10 cellular contexts compared by ENCODE assay signal in the genomic region with DNA sequence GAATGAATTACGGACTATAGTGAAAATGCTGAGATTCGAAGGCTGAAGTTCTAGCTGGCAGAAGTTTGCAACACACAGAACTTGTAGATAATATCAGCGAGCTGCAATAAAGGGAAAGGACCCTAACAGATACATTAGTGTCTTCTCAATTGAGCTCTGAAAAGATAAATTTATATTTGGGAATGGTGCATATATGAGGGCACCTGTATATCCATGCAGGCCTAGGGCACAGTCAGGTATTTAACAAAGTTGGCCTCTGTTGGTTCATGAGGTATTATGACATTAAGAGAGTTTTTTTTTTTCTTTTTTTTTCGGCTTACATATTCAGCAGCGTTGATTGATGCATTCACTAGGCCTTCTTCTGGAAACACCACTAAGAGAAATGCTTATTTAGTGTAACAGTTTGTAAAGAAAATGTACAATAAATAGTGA. TPM values are rescaled to one million over a fixed set of nuclear protein-coding genes. Genes with fewer than 3 reads are reported as not detected.
DNase-seq lines count a peak whose midpoint lies in the region; ATAC-seq, FAIRE-seq and TF ChIP-seq lines count a peak whose summit lies in the region.
"Had no signal": no experiment of that assay in that cellular context is flagged by ENCODE, and none has a peak within 500 bp of the region (broad histone marks: within the 10 kb centered on the region; RNA-seq: fewer than 3 reads in every experiment).

No MANE protein-coding gene starts in this region.

- peak; percentile 34 for FAIRE-seq in keratinocyte (lab: Jason Lieb, UNC)

- no peak for TF ChIP-seq CTCF in SK-N-SH (IDR thresholded peaks at IDR 0.05)
- no peak for TF ChIP-seq CTCF in adrenal gland (IDR thresholded peaks at IDR 0.05)
- TF ChIP-seq CTCF in keratinocyte (optimal IDR thresholded peaks at IDR 0.05 in 1 of 3, IDR thresholded peaks at IDR 0.05 in 1 of 3, conservative IDR thresholded peaks at IDR 0.05 in 1 of 3; ENCODE audit: extremely low read depth in 1 of 3, insufficient read depth in 2 of 3, low read length in 3 of 3), result no peak

- ATAC-seq in SK-N-SH treated with all-trans-retinoic acid at 6 μM for 48 hours (no peak), HG03520 (IDR thresholded peaks at IDR 0.05; ENCODE audit: unreplicated experiment) (no peak), GM19023 (IDR thresholded peaks at IDR 0.05; ENCODE audit: unreplicated experiment) (no peak)
- ATAC-seq: sciatic nerve had no signal

- H3K4me3 ChIP-seq in SK-N-SH (ENCODE audit: low read depth in 2 of 2, low read length in 1 of 2) (no peak overlapping the region), adrenal gland (peak overlapping the region in 2 of 4 donors; percentile 74 to 78), keratinocyte (ENCODE audit: control insufficient read depth in 2 of 3, extremely low read depth in 1 of 3, insufficient read depth in 2 of 3, low read depth in 1 of 3, low read length in 3 of 3) (peak overlapping the region; percentile 79 to 91 (median 84))

- no peak for TF ChIP-seq EP300 in SK-N-SH (IDR thresholded peaks at IDR 0.05; ENCODE audit: borderline replicate concordance in 1 of 2, low read depth in 1 of 2, low read length in 1 of 2)

- no peak overlapping the region for H3K9ac ChIP-seq in SK-N-SH
- peak overlapping the region; percentile 92 for H3K9ac ChIP-seq in keratinocyte (ENCODE audit: control insufficient read depth, extremely low read depth, insufficient read depth, low read length)

- no peak for TF ChIP-seq POLR2A in adrenal gland (IDR thresholded peaks at IDR 0.05)

- POLR2A ChIA-PET in SK-N-SH (lab: Yijun Ruan, JAX), result no interaction called here

- H3K79me2 ChIP-seq in SK-N-SH (ENCODE audit: insufficient read depth) (peaks cover 39% of the 10 kb centered on the region), keratinocyte (ENCODE audit: control insufficient read depth, insufficient read depth, low read length) (peaks cover 55% of the 10 kb centered on the region)

- H4K20me1 ChIP-seq in SK-N-SH (ENCODE audit: insufficient read depth) (no peaks in the 10 kb centered on the region), keratinocyte (ENCODE audit: control insufficient read depth, extremely low read depth, insufficient read depth, low read length) (no peaks in the 10 kb centered on the region)

- no peaks in the 10 kb centered on the region for H3K9me1 ChIP-seq in keratinocyte (ENCODE audit: control insufficient read depth, extremely low read depth, insufficient read depth, low read length)

- H3K27ac ChIP-seq in SK-N-SH (ENCODE audit: low read depth in 2 of 2, low read length in 1 of 2) (no peak overlapping the region), adrenal gland (peak overlapping the region; percentile 27 to 98 (median 94)), keratinocyte (ENCODE audit: control insufficient read depth, insufficient read depth, low read length) (peak overlapping the region; percentile 86), substantia nigra (ENCODE audit: low read depth, low read length, poor library complexity, severe bottlenecking) (peak overlapping the region; percentile 90)

- WGBS in SK-N-SH (ENCODE audit: low lambda C conversion rate), result 65% methylated on average over 5 of the region's 5 CpGs
- WGBS in adrenal gland, 4 donors, result 13 to 26% (median 18%) methylated on average over 5 of the region's 5 CpGs

- DNase-seq in SK-N-SH (no peak), adrenal gland (no peak), keratinocyte (ENCODE audit: low read depth, low spot score) (no peak), substantia nigra (lab: John Stamatoyannopoulos, UW) (no peak), COLO668 (lab: John Stamatoyannopoulos, UW; ENCODE audit: unreplicated experiment) (no peak)
- DNase-seq: cortex of kidney had no signal

- no peak overlapping the region for H2AFZ ChIP-seq in SK-N-SH (ENCODE audit: low read depth)
- no peak overlapping the region for H2AFZ ChIP-seq in keratinocyte (ENCODE audit: control insufficient read depth, low read length)

- H3K36me3 ChIP-seq in SK-N-SH (replicated peaks in 1 of 2; ENCODE audit: control insufficient read depth in 1 of 2, insufficient read depth in 2 of 2, low read length in 1 of 2), result peaks cover 12 to 16% of the 10 kb centered on the region in 2 experiments
- H3K36me3 ChIP-seq in adrenal gland (replicated peaks in 1 of 2), result peaks cover 0 to 13% of the 10 kb centered on the region in 2 donors
- peaks cover 3 to 4% of the 10 kb centered on the region in 2 experiments for H3K36me3 ChIP-seq in keratinocyte (ENCODE audit: control insufficient read depth in 2 of 2, extremely low read depth in 1 of 2, insufficient read depth in 2 of 2, low read length in 2 of 2)

- H3K9me2 ChIP-seq in SK-N-SH, result no peaks in the 10 kb centered on the region

- intact Hi-C loops in adrenal gland (cut with DNase I), result loop anchor here (10.0 kb wide), 1 partner anchor 250 kb away; no protein-coding TSS in a partner anchor

- CTCF ChIA-PET in SK-N-SH (lab: Yijun Ruan, JAX), result no interaction called here

- H3K27me3 ChIP-seq in SK-N-SH (ENCODE audit: insufficient read depth), result no peaks in the 10 kb centered on the region
- no peaks in the 10 kb centered on the region for H3K27me3 ChIP-seq in adrenal gland
- no peaks in the 10 kb centered on the region for H3K27me3 ChIP-seq in keratinocyte (ENCODE audit: control insufficient read depth, extremely low read depth, insufficient read depth, low read length)

- no peak for TF ChIP-seq RAD21 in SK-N-SH (IDR thresholded peaks at IDR 0.05; ENCODE audit: low read length)

- H3K9me3 ChIP-seq in SK-N-SH (no peaks in the 10 kb centered on the region), adrenal gland (replicated peaks in 1 of 3) (no peaks in the 10 kb centered on the region), keratinocyte (ENCODE audit: control insufficient read depth, low read depth, low read length) (no peaks in the 10 kb centered on the region)

- H3K4me1 ChIP-seq in SK-N-SH (ENCODE audit: control insufficient read depth in 1 of 2, insufficient read depth in 2 of 2, low read depth in 1 of 2, low read length in 1 of 2) (peaks cover 22 to 24% of the 10 kb centered on the region in 2 experiments), adrenal gland (replicated peaks in 1 of 2) (peaks cover 26 to 69% of the 10 kb centered on the region in 2 donors), keratinocyte (ENCODE audit: control insufficient read depth, extremely low read depth, insufficient read depth, low read length) (peaks cover 30% of the 10 kb centered on the region)

- peak overlapping the region; percentile 73; the same call in 1 of the 2 replicates for H3K4me2 ChIP-seq in SK-N-SH
- H3K4me2 ChIP-seq in keratinocyte (ENCODE audit: control insufficient read depth, extremely low read depth, insufficient read depth, low read depth, low read length), result peak overlapping the region; percentile 93

- peaks cover 25% of the 10 kb centered on the region for H3F3A ChIP-seq in SK-N-SH (replicated peaks; ENCODE audit: insufficient read depth)

- dilution Hi-C loops in keratinocyte (cut with MboI; ENCODE audit: extremely low pct_ligation_motif_present, low sequenced_read_pairs), result no loop called here

TF ChIP-seq in SK-N-SH, 30 proteins besides CTCF, POLR2A, EP300 and RAD21 (continues in another document):
- TF ChIP-seq, protein P1, sequence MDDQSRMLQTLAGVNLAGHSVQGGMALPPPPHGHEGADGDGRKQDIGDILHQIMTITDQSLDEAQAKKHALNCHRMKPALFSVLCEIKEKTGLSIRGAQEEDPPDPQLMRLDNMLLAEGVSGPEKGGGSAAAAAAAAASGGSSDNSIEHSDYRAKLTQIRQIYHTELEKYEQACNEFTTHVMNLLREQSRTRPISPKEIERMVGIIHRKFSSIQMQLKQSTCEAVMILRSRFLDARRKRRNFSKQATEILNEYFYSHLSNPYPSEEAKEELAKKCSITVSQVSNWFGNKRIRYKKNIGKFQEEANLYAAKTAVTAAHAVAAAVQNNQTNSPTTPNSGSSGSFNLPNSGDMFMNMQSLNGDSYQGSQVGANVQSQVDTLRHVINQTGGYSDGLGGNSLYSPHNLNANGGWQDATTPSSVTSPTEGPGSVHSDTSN (IDR thresholded peaks at IDR 0.05), result no peak

TF ChIP-seq in SK-N-SH treated with all-trans-retinoic acid at 6 μM for 48 hours, 23 proteins besides CTCF, POLR2A, EP300 and RAD21 (continues in another document):
- TF ChIP-seq, protein P2, sequence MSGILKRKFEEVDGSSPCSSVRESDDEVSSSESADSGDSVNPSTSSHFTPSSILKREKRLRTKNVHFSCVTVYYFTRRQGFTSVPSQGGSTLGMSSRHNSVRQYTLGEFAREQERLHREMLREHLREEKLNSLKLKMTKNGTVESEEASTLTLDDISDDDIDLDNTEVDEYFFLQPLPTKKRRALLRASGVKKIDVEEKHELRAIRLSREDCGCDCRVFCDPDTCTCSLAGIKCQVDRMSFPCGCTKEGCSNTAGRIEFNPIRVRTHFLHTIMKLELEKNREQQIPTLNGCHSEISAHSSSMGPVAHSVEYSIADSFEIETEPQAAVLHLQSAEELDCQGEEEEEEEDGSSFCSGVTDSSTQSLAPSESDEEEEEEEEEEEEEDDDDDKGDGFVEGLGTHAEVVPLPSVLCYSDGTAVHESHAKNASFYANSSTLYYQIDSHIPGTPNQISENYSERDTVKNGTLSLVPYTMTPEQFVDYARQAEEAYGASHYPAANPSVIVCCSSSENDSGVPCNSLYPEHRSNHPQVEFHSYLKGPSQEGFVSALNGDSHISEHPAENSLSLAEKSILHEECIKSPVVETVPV (CRISPR knock-in tag; IDR thresholded peaks at IDR 0.05), result no peak
- TF ChIP-seq ZFP30 (CRISPR knock-in tag; IDR thresholded peaks at IDR 0.05), result no peak

RNA-seq across cellular contexts. Expression of a gene that starts 2.2 kb away (rescaled TPM):
- 3.3 and 4.1 TPM in 2 replicates for polyA plus RNA-seq in SK-N-SH (2012; rRNA removed)
- polyA plus RNA-seq in SK-N-SH (2012; cell fraction: cytosol; rRNA removed), result 2.1 and 2.7 TPM in 2 replicates
- 1.6 and 3.1 TPM in 2 replicates for polyA plus RNA-seq in SK-N-SH (2012; cell fraction: nucleus; rRNA removed)
- 100 to 1,000 TPM in 2 of 8 donors, 10 to 100 TPM in 6; 59.3 to 109 (median 90.2) TPM for total RNA-seq in adrenal gland
- polyA plus RNA-seq in adrenal gland, result 10 to 100 TPM; 15.6 to 26.0 (median 25.0) TPM
- 14.7 to 15.8 TPM (median 15.0 TPM) in 3 replicates for polyA plus RNA-seq in keratinocyte
- polyA plus RNA-seq in keratinocyte (2011; ENCODE audit: low read depth), result 11.6 TPM
- polyA plus RNA-seq in keratinocyte (2011; cell fraction: cytosol; rRNA removed), result 10.3 and 14.9 TPM in 2 replicates
- 15.1 and 17.0 TPM in 2 replicates for polyA plus RNA-seq in keratinocyte (2011; cell fraction: nucleus; rRNA removed)
- polyA plus RNA-seq in keratinocyte (2012; ENCODE audit: low replicate concordance), result 9.8 and 10.0 TPM in 2 replicates
- polyA minus RNA-seq in keratinocyte, result 43.3 to 66.0 TPM (median 52.8 TPM) in 3 replicates
- 26.3 TPM for polyA minus RNA-seq in keratinocyte (2011; cell fraction: cytosol; rRNA and poly(A)+ RNA removed)
- 33.3 and 66.9 TPM in 2 replicates for polyA minus RNA-seq in keratinocyte (2011; cell fraction: nucleus; rRNA and poly(A)+ RNA removed)

Comparison
In these comparisons a context has a peak if more than half of its experiments do, and no peak if none do; other contexts are left out.
1. H3K27ac ChIP-seq: peak in adrenal gland (5 of 5), keratinocyte (single experiment) and substantia nigra (single experiment); none in SK-N-SH (0 of 2).
2. H3K4me3 ChIP-seq: peak in keratinocyte (3 of 3); none in SK-N-SH (0 of 2).